ENCODE assay signal across 18 cellular contexts in genomic region chr6:43897571-43898302, GRCh38.
A peak's percentile ranks its signal among the peaks of the same experiment; 100 is the strongest.
DNase-seq lines count a peak whose midpoint lies in the region; ATAC-seq, FAIRE-seq and TF ChIP-seq lines count a peak whose summit lies in the region.
"Had no signal": no experiment of that assay in that cellular context is flagged by ENCODE, and none has a peak within 500 bp of the region (broad histone marks: within the 10 kb centered on the region; RNA-seq: fewer than 3 reads in every experiment).

No MANE protein-coding gene starts in this region.

- H4K12ac ChIP-seq in trophoblast cell (ENCODE audit: low read depth, low read length): no peak overlapping the region

- H3K9me3 ChIP-seq in K562 (replicated peaks; ENCODE audit: control insufficient read depth, insufficient read depth, low read depth, low read length): no peaks in the 10 kb centered on the region
- no peaks in the 10 kb centered on the region for H3K9me3 ChIP-seq in right lobe of liver
- peaks cover 1% of the 10 kb centered on the region for H3K9me3 ChIP-seq in trophoblast cell (ENCODE audit: insufficient read depth, low read depth, low read length)
- no peaks in the 10 kb centered on the region for H3K9me3 ChIP-seq in aorta (ENCODE audit: control insufficient read depth, low read length)

- H4K20me1 ChIP-seq in K562 (replicated peaks; ENCODE audit: control insufficient read depth, insufficient read depth, low read length): no peaks in the 10 kb centered on the region
- H4K20me1 ChIP-seq: BLaER1 treated with 17β-estradiol and CSF1 and Interleukin-3, amounts not matched to agents 10 nM and 100 nM had no signal

- DNase-seq in Right ventricle myocardium inferior (ENCODE audit: missing footprints): no peak
- DNase-seq in cardiac septum (ENCODE audit: low spot score): no peak
- no peak for DNase-seq in K562 (ENCODE audit: extremely low read depth in 1 of 4, low spot score in 3 of 4)
- DNase-seq in right lobe of liver: peak in 2 of 3 donors; percentile 8 to 26
- DNase-seq in NCI-H446 (lab: John Stamatoyannopoulos, UW): no peak
- no peak for DNase-seq in trophoblast cell
- DNase-seq in aorta: no peak
- DNase-seq: ACHN; CD4-positive, CD25-positive, alpha-beta regulatory T cell; DMS79 treated with DMSO at 0.1 percent for 48 hours; EL; GOT3; H9 had no signal

- BruUV-seq in K562 (replicated peaks; lab: Mats Ljungman, UMichigan): no TSS peak

- no peak overlapping the region for H3K4ac ChIP-seq in trophoblast cell (ENCODE audit: low read depth, low read length)

- H3K4me2 ChIP-seq in K562 (ENCODE audit: insufficient read depth, low read length) (no peak overlapping the region), trophoblast cell (ENCODE audit: low read length) (no peak overlapping the region)

- H2AK5ac ChIP-seq in trophoblast cell (ENCODE audit: low read length): no peak overlapping the region

- no peak for TF ChIP-seq POLR2A in K562 (conservative IDR thresholded peaks at IDR 0.05)
- TF ChIP-seq POLR2A in right lobe of liver (IDR thresholded peaks at IDR 0.05): no peak

- peaks cover 7 to 27% of the 10 kb centered on the region in 2 experiments; a peak in 4 of 5 replicates for H3K4me1 ChIP-seq in K562 (replicated peaks in 1 of 2; ENCODE audit: control insufficient read depth in 2 of 2, insufficient read depth in 2 of 2, low read length in 2 of 2)
- H3K4me1 ChIP-seq in right lobe of liver: peaks cover 0 to 37% (median 17%) of the 10 kb centered on the region in 4 donors
- H3K4me1 ChIP-seq in trophoblast cell (ENCODE audit: control insufficient read depth in 1 of 2, insufficient read depth in 2 of 2, low read length in 2 of 2): no peaks in the 10 kb centered on the region
- no peaks in the 10 kb centered on the region for H3K4me1 ChIP-seq in aorta (ENCODE audit: control insufficient read depth in 1 of 2, insufficient read depth in 2 of 2, low read length in 2 of 2)

- intact Hi-C loops in Right ventricle myocardium inferior (cut with DNase I): no loop called here
- intact Hi-C loops in cardiac septum (cut with DNase I): no loop called here
- intact Hi-C loops in K562 (cut with micrococcal nuclease): no loop called here
- intact Hi-C loops in right lobe of liver (cut with DNase I): no loop called here
- intact Hi-C loops in aorta (cut with DNase I): no loop called here

- H2AFZ ChIP-seq in K562 (ENCODE audit: low read depth, low read length): no peak overlapping the region
- H2AFZ ChIP-seq in trophoblast cell (ENCODE audit: insufficient read depth, low read length, poor library complexity): no peak overlapping the region

- H3K18ac ChIP-seq in trophoblast cell (ENCODE audit: low read length): no peak overlapping the region

- H2BK120ac ChIP-seq in trophoblast cell (ENCODE audit: insufficient read depth, low read length, poor library complexity): no peak overlapping the region

- no peaks in the 10 kb centered on the region for H3K79me1 ChIP-seq in trophoblast cell (ENCODE audit: low read length)

- CTCF ChIA-PET in K562 (lab: Yijun Ruan, JAX; ENCODE audit: low intra/inter-chr PET ratio): no interaction called here

- in situ Hi-C loops in K562 (cut with MboI): no loop called here

- H3K36me3 ChIP-seq in K562 (ENCODE audit: control insufficient read depth, insufficient read depth, low read length): no peaks in the 10 kb centered on the region
- no peaks in the 10 kb centered on the region for H3K36me3 ChIP-seq in right lobe of liver
- H3K36me3 ChIP-seq in trophoblast cell (ENCODE audit: control insufficient read depth in 1 of 2, insufficient read depth in 2 of 2, low read length in 2 of 2): no peaks in the 10 kb centered on the region
- H3K36me3 ChIP-seq in aorta (ENCODE audit: control insufficient read depth in 1 of 2, insufficient read depth in 2 of 2, low read length in 1 of 2): no peaks in the 10 kb centered on the region
- H3K36me3 ChIP-seq: BLaER1 treated with 17β-estradiol and CSF1 and Interleukin-3, amounts not matched to agents 10 nM and 100 nM had no signal

- TF ChIP-seq RAD21 in K562 (CRISPR knock-in tag; conservative IDR thresholded peaks at IDR 0.05 in 1 of 2, IDR thresholded peaks at IDR 0.05 in 1 of 2): no peak

- TF ChIP-seq CTCF in K562 (IDR thresholded peaks at IDR 0.05 in 2 of 3, conservative IDR thresholded peaks at IDR 0.05 in 1 of 3; ENCODE audit: insufficient read depth in 2 of 3, low read depth in 1 of 3, low read length in 3 of 3) (no peak), right lobe of liver (IDR thresholded peaks at IDR 0.05) (no peak)

- H3K9me1 ChIP-seq in K562 (ENCODE audit: control insufficient read depth, insufficient read depth, low read length): no peaks in the 10 kb centered on the region

- no peak for TF ChIP-seq EP300 in K562 (IDR thresholded peaks at IDR 0.05; ENCODE audit: low read length)

- FAIRE-seq in K562 (lab: Jason Lieb, UNC): no peak
- FAIRE-seq: G401.6, GM12891, GM19239, HTR-8/SVneo had no signal

- no peak overlapping the region for H2BK12ac ChIP-seq in trophoblast cell (ENCODE audit: low read length)

- POLR2A ChIA-PET in K562 (lab: Yijun Ruan, JAX): interaction anchor here (0.7 to 1.6 kb wide), 7 partner anchors 8 to 349 kb away, joined by 3 to 5 read pairs (median 3); partner anchors contain the start of gene HSP90AB1

- H3K27me3 ChIP-seq in K562 (ENCODE audit: control insufficient read depth in 2 of 2, insufficient read depth in 2 of 2, low read length in 2 of 2) (no peaks in the 10 kb centered on the region), right lobe of liver (no peaks in the 10 kb centered on the region), trophoblast cell (ENCODE audit: insufficient read depth, low read length) (no peaks in the 10 kb centered on the region), aorta (ENCODE audit: control insufficient read depth in 1 of 2, insufficient read depth in 2 of 2, low read length in 1 of 2) (no peaks in the 10 kb centered on the region)
- H3K27me3 ChIP-seq: BLaER1 treated with 17β-estradiol and CSF1 and Interleukin-3, amounts not matched to agents 10 nM and 100 nM had no signal

- no peak overlapping the region for H4K91ac ChIP-seq in trophoblast cell (ENCODE audit: low read depth, low read length)

- ATAC-seq in Right ventricle myocardium inferior (peak; percentile 17), K562 (no peak), right lobe of liver (no peak), aorta (ENCODE audit: low FRiP score) (no peak)

- no peak overlapping the region for H3K23ac ChIP-seq in trophoblast cell (ENCODE audit: low read length)

- H4K8ac ChIP-seq in trophoblast cell (ENCODE audit: low read depth, low read length): no peak overlapping the region

- no peak overlapping the region for H3K14ac ChIP-seq in trophoblast cell (ENCODE audit: low read length)

- WGBS in K562 (ENCODE audit: insufficient coverage, low coverage, missing lambda C conversion rate): 36% methylated on average over 2 of the region's 2 CpGs
- WGBS in right lobe of liver (ENCODE audit: insufficient coverage, low coverage, low lambda C conversion rate, missing lambda C conversion rate): 82% methylated on average over 1 of the region's 2 CpGs
- WGBS in trophoblast cell (ENCODE audit: extremely low coverage, insufficient coverage, insufficient read length): no CpG with 5 or more reads among the region's 2 CpGs
- 96 to 97% methylated on average over 2 of the region's 2 CpGs for WGBS in aorta, 2 donors

- H3K79me2 ChIP-seq in K562 (ENCODE audit: control insufficient read depth, insufficient read depth, low read length) (no peaks in the 10 kb centered on the region), trophoblast cell (ENCODE audit: control insufficient read depth, insufficient read depth, low read length, poor library complexity) (no peaks in the 10 kb centered on the region)

- H3K9ac ChIP-seq in K562 (ENCODE audit: insufficient read depth in 1 of 2, low read depth in 2 of 2, low read length in 2 of 2): 0 out of 4 replicates have a peak overlapping the region, but pooled peaks of 1 of the 2 experiments have one; percentile 5
- no peak overlapping the region for H3K9ac ChIP-seq in trophoblast cell (ENCODE audit: low read length)
- H3K9ac ChIP-seq: BLaER1 treated with 17β-estradiol and CSF1 and Interleukin-3, amounts not matched to agents 10 nM and 100 nM had no signal

- H3K27ac ChIP-seq in K562 (ENCODE audit: extremely low read depth, low read depth, low read length) (no peak overlapping the region), right lobe of liver (no peak overlapping the region), trophoblast cell (ENCODE audit: low read depth, low read length) (no peak overlapping the region), aorta (ENCODE audit: low read depth in 1 of 2, low read length in 2 of 2) (no peak overlapping the region)
- H3K27ac ChIP-seq: BLaER1 treated with 17β-estradiol and CSF1 and Interleukin-3, amounts not matched to agents 10 nM and 100 nM had no signal

- H3K4me3 ChIP-seq in K562 (no peak overlapping the region), right lobe of liver (no peak overlapping the region), trophoblast cell (ENCODE audit: low read depth, low read length) (no peak overlapping the region), aorta (ENCODE audit: low read length in 2 of 2) (no peak overlapping the region)
- H3K4me3 ChIP-seq: BLaER1 treated with 17β-estradiol and CSF1 and Interleukin-3, amounts not matched to agents 10 nM and 100 nM had no signal

- H2BK5ac ChIP-seq in trophoblast cell (ENCODE audit: low read depth, low read length, poor library complexity): no peak overlapping the region

TF ChIP-seq in K562, 482 proteins besides CTCF, POLR2A, EP300 and RAD21:
- TF ChIP-seq MYC (IDR thresholded peaks at IDR 0.05; ENCODE audit: low read depth, low read length): peak; percentile 20; the same call in 1 of the 2 replicates
- TF ChIP-seq MYC (CRISPR knock-in tag; IDR thresholded peaks at IDR 0.05; ENCODE audit: borderline replicate concordance, low read depth): no peak
- TF ChIP-seq C11orf30 (IDR thresholded peaks at IDR 0.05; ENCODE audit: low read depth): no peak
- TF ChIP-seq HDGF (IDR thresholded peaks at IDR 0.05): no peak

Comparison
In these comparisons a context has a peak if more than half of its experiments do, and no peak if none do; other contexts are left out.
1. DNase-seq: peak in right lobe of liver (2 of 3); none in Right ventricle myocardium inferior (single experiment), cardiac septum (single experiment), K562 (0 of 4), NCI-H446 (0 of 2), trophoblast cell (0 of 2) and aorta (0 of 2).